21 cellular contexts compared by ENCODE assay signal in the genomic region with DNA sequence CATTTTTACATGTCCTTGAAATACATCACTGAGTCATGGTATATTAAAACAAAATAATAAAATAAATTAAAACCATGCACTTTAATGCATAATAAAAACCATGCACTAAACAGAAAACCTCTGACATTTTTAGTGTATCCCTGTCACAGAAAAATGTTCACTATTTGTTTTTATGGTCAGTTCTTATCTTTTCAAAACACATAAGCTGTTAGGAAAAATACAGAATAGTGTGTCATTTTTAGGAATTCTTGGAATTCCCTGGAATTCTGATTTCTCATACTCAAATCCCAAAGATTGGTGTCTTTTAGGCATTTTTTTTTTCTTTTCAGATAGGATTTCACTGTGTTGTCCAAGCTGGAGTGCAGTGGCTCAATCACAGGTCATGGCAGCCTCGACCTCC. TPM values are rescaled to one million over a fixed set of nuclear protein-coding genes. Genes with fewer than 3 reads are reported as not detected.
DNase-seq lines count a peak whose midpoint lies in the region; ATAC-seq, FAIRE-seq and TF ChIP-seq lines count a peak whose summit lies in the region.
"Had no signal": no experiment of that assay in that cellular context is flagged by ENCODE, and none has a peak within 500 bp of the region (broad histone marks: within the 10 kb centered on the region; RNA-seq: fewer than 3 reads in every experiment).

No MANE protein-coding gene starts in this region.

- H3K4me3 Mint-ChIP-seq in activated T-cell treated with anti-CD3 and anti-CD28 coated beads, Interleukin-2, amount 50 U/mL, for 4 hours = no peak overlapping the region
- H3K4me3 Mint-ChIP-seq: CD8-positive, alpha-beta T cell; H9; IgD-negative memory B cell; T-helper 1 cell treated with Interleukin-12 subunit alpha and Interleukin-12 subunit beta and Interleukin-4 antibody, amounts not matched to agents 30 μg/mL and 1 μg/mL, for 36 hours had no signal

- ATAC-seq in HG03159 (IDR thresholded peaks at IDR 0.05; ENCODE audit: unreplicated experiment) (no peak), GM19035 (IDR thresholded peaks at IDR 0.05; ENCODE audit: unreplicated experiment) (no peak)
- ATAC-seq in activated T-cell treated with anti-CD3 and anti-CD28 coated beads, Interleukin-2, amount 50 U/mL, for 4 hours = no peak
- ATAC-seq: CD8-positive, alpha-beta T cell had no signal

- no peak for TF ChIP-seq CTCF in endothelial cell of umbilical vein (IDR thresholded peaks at IDR 0.05; ENCODE audit: extremely low read depth in 1 of 2, insufficient read depth in 1 of 2, low read depth in 1 of 2, low read length in 2 of 2)

- H3K36me3 Mint-ChIP-seq in activated T-cell treated with anti-CD3 and anti-CD28 coated beads, Interleukin-2, amount 50 U/mL, for 4 hours (ENCODE audit: insufficient read depth) = no peaks in the 10 kb centered on the region
- H3K36me3 Mint-ChIP-seq: CD8-positive, alpha-beta T cell; IgD-negative memory B cell had no signal

- H3K4me3 ChIP-seq in SJSA1 (no peak overlapping the region), endothelial cell of umbilical vein (replicated peaks in 1 of 3; ENCODE audit: insufficient read depth in 1 of 3, low read depth in 1 of 3, low read length in 3 of 3) (no peak overlapping the region)
- H3K4me3 ChIP-seq: SJCRH30 had no signal

- no peaks in the 10 kb centered on the region for H3K9me3 ChIP-seq in SJSA1 (replicated peaks)
- no peaks in the 10 kb centered on the region for H3K9me3 ChIP-seq in endothelial cell of umbilical vein (replicated peaks; ENCODE audit: control insufficient read depth, insufficient read depth, low read length)
- H3K9me3 ChIP-seq: SJCRH30 had no signal

- DNase-seq in EL = peak; percentile 54
- DNase-seq in SJSA1 (ENCODE audit: low read depth in 1 of 2, low spot score in 2 of 2) = peak in 1 of 2 experiments; percentile 65
- DNase-seq in endothelial cell of umbilical vein (ENCODE audit: low read depth, low spot score) = peak; percentile 39
- DNase-seq in stimulated activated CD4-positive, alpha-beta T cell treated with anti-CD3 and anti-CD28 coated beads, Interleukin-2, amount 100 ng/mL, for 24 hours = no peak
- no peak for DNase-seq in activated T-cell treated with anti-CD3 and anti-CD28 coated beads, Interleukin-2, amount 50 U/mL, for 4 hours
- DNase-seq: C1 segment of cervical spinal cord; CD8-positive, alpha-beta T cell; DND-41; H9; NCI-H1105 treated with DMSO at 0.1 percent for 48 hours; NCI-H2081 treated with DMSO at 0.1 percent for 48 hours; NCI-H2171 treated with DMSO at 0.1 percent for 48 hours; NCI-H446; NCI-H526; SJCRH30 had no signal

- no peaks in the 10 kb centered on the region for H3K9me1 ChIP-seq in endothelial cell of umbilical vein (replicated peaks; ENCODE audit: control insufficient read depth, extremely low read depth, insufficient read depth, low read length)

- H3K27me3 ChIP-seq in SJSA1 (replicated peaks) (no peaks in the 10 kb centered on the region), endothelial cell of umbilical vein (ENCODE audit: control insufficient read depth in 2 of 2, insufficient read depth in 2 of 2, low read length in 2 of 2) (no peaks in the 10 kb centered on the region)
- H3K27me3 ChIP-seq: SJCRH30 had no signal

- peaks cover 31% of the 10 kb centered on the region for H3K4me1 ChIP-seq in SJSA1 (replicated peaks)
- peaks cover 13% of the 10 kb centered on the region for H3K4me1 ChIP-seq in endothelial cell of umbilical vein (ENCODE audit: control insufficient read depth, extremely low read depth, insufficient read depth, low read length)

- peaks cover 11% of the 10 kb centered on the region for H3K4me1 Mint-ChIP-seq in activated T-cell treated with anti-CD3 and anti-CD28 coated beads, Interleukin-2, amount 50 U/mL, for 4 hours (ENCODE audit: low read depth)

- no TSS peak for BruUV-seq in endothelial cell of umbilical vein (replicated peaks; lab: Mats Ljungman, UMichigan)

- CTCF ChIA-PET in endothelial cell of umbilical vein (lab: Charles Lee) = interaction anchor here (1.3 kb wide), 1 partner anchor 157 kb away, joined by 4 read pairs; no protein-coding TSS in a partner anchor

- H3K9me3 Mint-ChIP-seq in activated T-cell treated with anti-CD3 and anti-CD28 coated beads, Interleukin-2, amount 50 U/mL, for 4 hours = no peaks in the 10 kb centered on the region
- H3K9me3 Mint-ChIP-seq: CD8-positive, alpha-beta T cell; H9; IgD-negative memory B cell; T-helper 1 cell treated with Interleukin-12 subunit alpha and Interleukin-12 subunit beta and Interleukin-4 antibody, amounts not matched to agents 30 μg/mL and 1 μg/mL, for 36 hours had no signal

- H3K27me3 Mint-ChIP-seq in activated T-cell treated with anti-CD3 and anti-CD28 coated beads, Interleukin-2, amount 50 U/mL, for 4 hours (ENCODE audit: low read depth) = peaks cover 8% of the 10 kb centered on the region

- H3K79me2 ChIP-seq in endothelial cell of umbilical vein (ENCODE audit: control insufficient read depth, insufficient read depth, low read length) = no peaks in the 10 kb centered on the region

- no peak overlapping the region for H3K4me2 ChIP-seq in endothelial cell of umbilical vein (ENCODE audit: insufficient read depth, low read length)

- POLR2A ChIA-PET in endothelial cell of umbilical vein (lab: Charles Lee) = interaction anchor here (0.5 kb wide), 1 partner anchor 948 kb away, joined by 10 read pairs; no protein-coding TSS in a partner anchor

- no peaks in the 10 kb centered on the region for H3K36me3 ChIP-seq in SJSA1
- H3K36me3 ChIP-seq in endothelial cell of umbilical vein (ENCODE audit: control insufficient read depth in 2 of 2, extremely low read depth in 1 of 2, insufficient read depth in 2 of 2, low read length in 2 of 2) = no peaks in the 10 kb centered on the region
- H3K36me3 ChIP-seq: SJCRH30 had no signal

- H4K20me1 ChIP-seq in endothelial cell of umbilical vein (replicated peaks; ENCODE audit: control insufficient read depth, extremely low read depth, insufficient read depth, low read length) = no peaks in the 10 kb centered on the region

- intact Hi-C loops in endothelial cell of umbilical vein (cut with micrococcal nuclease) = no loop called here

- no peak overlapping the region for H2AFZ ChIP-seq in endothelial cell of umbilical vein (ENCODE audit: low read depth, low read length)

- TF ChIP-seq POLR2A in endothelial cell of umbilical vein (IDR thresholded peaks at IDR 0.05; ENCODE audit: low read depth, low read length) = no peak

- peak overlapping the region; percentile 70 for H3K27ac ChIP-seq in SJSA1
- peak overlapping the region; percentile 48 for H3K27ac ChIP-seq in endothelial cell of umbilical vein (ENCODE audit: insufficient read depth, low read depth, low read length)
- H3K27ac ChIP-seq: SJCRH30 had no signal

- FAIRE-seq in endothelial cell of umbilical vein (lab: Jason Lieb, UNC) = peak; percentile 68
- FAIRE-seq: G401.6, RCC 7860 had no signal

- dilution Hi-C loops in endothelial cell of umbilical vein (cut with MboI; ENCODE audit: extremely low pct_ligation_motif_present, low sequenced_read_pairs) = no loop called here

- H3K9ac ChIP-seq in endothelial cell of umbilical vein (replicated peaks; ENCODE audit: extremely low read depth, insufficient read depth, low read length) = no peak overlapping the region

TF ChIP-seq in endothelial cell of umbilical vein, 7 proteins besides CTCF, POLR2A, EP300 and RAD21:
- TF ChIP-seq FOS (IDR thresholded peaks at IDR 0.05; ENCODE audit: borderline replicate concordance, insufficient read depth, low read length) = peak; percentile 25
- no peak for TF ChIP-seq GATA2 (IDR thresholded peaks at IDR 0.05; ENCODE audit: insufficient read depth, insufficient read length, low read depth, low read length)

RNA-seq across cellular contexts. Expression of gene TINAGL1, which starts 25.1 kb away (rescaled TPM):
- 14.9 and 25.9 TPM in 2 replicates for total RNA-seq in SJSA1 (2014; rRNA removed; shearing (Covaris generic))
- total RNA-seq in endothelial cell of umbilical vein = 298 and 312 TPM in 2 replicates
- 477 and 555 TPM in 2 replicates for polyA plus RNA-seq in endothelial cell of umbilical vein
- polyA plus RNA-seq in endothelial cell of umbilical vein (2011; cell fraction: cytosol; rRNA removed) = 285 and 337 TPM in 2 replicates
- 305 and 323 TPM in 2 replicates for polyA plus RNA-seq in endothelial cell of umbilical vein (2011; cell fraction: nucleus; rRNA removed)
- 200 and 246 TPM in 2 replicates for polyA plus RNA-seq in endothelial cell of umbilical vein (2012)
- 370 and 385 TPM in 2 replicates for polyA minus RNA-seq in endothelial cell of umbilical vein
- 2.7 TPM for polyA minus RNA-seq in endothelial cell of umbilical vein (2011; cell fraction: cytosol; rRNA and poly(A)+ RNA removed)
- 119 TPM in 2 replicates for polyA minus RNA-seq in endothelial cell of umbilical vein (2011; cell fraction: nucleus; rRNA and poly(A)+ RNA removed)
- total RNA-seq in activated T-cell treated with anti-CD3 and anti-CD28 coated beads, Interleukin-2, amount 50 U/mL, for 4 hours = under 1 TPM in 2 of 3 donors, not detected in 1; 0.18 to 0.38 TPM
- total RNA-seq: CD8-positive, alpha-beta T cell had no signal
- polyA plus RNA-seq: IgD-negative memory B cell had no signal

Comparison
In these comparisons a context has a peak if more than half of its experiments do, and no peak if none do; other contexts are left out.
1. DNase-seq: peak in EL (single experiment) and endothelial cell of umbilical vein (single experiment); none in stimulated activated CD4-positive, alpha-beta T cell treated with anti-CD3 and anti-CD28 coated beads, Interleukin-2, amount 100 ng/mL, for 24 hours (0 of 2) and activated T-cell treated with anti-CD3 and anti-CD28 coated beads, Interleukin-2, amount 50 U/mL, for 4 hours (single experiment).
2. RNA of gene TINAGL1, which starts 25.1 kb away (total RNA-seq): 298 to 312 TPM in endothelial cell of umbilical vein; 14.9 to 25.9 TPM in SJSA1 and 0.18 to 0.38 TPM in activated T-cell treated with anti-CD3 and anti-CD28 coated beads, Interleukin-2, amount 50 U/mL, for 4 hours; every median in the first group is over 10 times any median in the second.